ENCODE assay signal across 11 cellular contexts in genomic region chr9:125749951-125750655, GRCh38. TPM values are rescaled to one million over a fixed set of nuclear protein-coding genes. Genes with fewer than 3 reads are reported as not detected.
DNase-seq lines count a peak whose midpoint lies in the region; ATAC-seq, FAIRE-seq and TF ChIP-seq lines count a peak whose summit lies in the region.
"Had no signal": no experiment of that assay in that cellular context is flagged by ENCODE, and none has a peak within 500 bp of the region (broad histone marks: within the 10 kb centered on the region; RNA-seq: fewer than 3 reads in every experiment).

No MANE protein-coding gene starts in this region.

- H3K9ac ChIP-seq in K562 (ENCODE audit: insufficient read depth in 1 of 2, low read depth in 2 of 2, low read length in 2 of 2): no peak overlapping the region

- TF ChIP-seq RAD21 in K562 (CRISPR knock-in tag; conservative IDR thresholded peaks at IDR 0.05 in 1 of 2, IDR thresholded peaks at IDR 0.05 in 1 of 2): no peak

- H3K4me3 Mint-ChIP-seq in HFFc6: peak overlapping the region; percentile 91
- no peak overlapping the region for H3K4me3 Mint-ChIP-seq in Caco-2 (ENCODE audit: unreplicated experiment)

- no TSS peak for BruUV-seq in K562 (replicated peaks; lab: Mats Ljungman, UMichigan)
- no TSS peak for BruUV-seq in Caco-2 (replicated peaks; lab: Mats Ljungman, UMichigan)

- peaks cover 1% of the 10 kb centered on the region; the same call in 1 of the 2 replicates for H3K27me3 Mint-ChIP-seq in HFFc6 (ENCODE audit: insufficient read depth)
- H3K27me3 Mint-ChIP-seq in Caco-2 (ENCODE audit: insufficient read depth, unreplicated experiment): peaks cover 2% of the 10 kb centered on the region

- FAIRE-seq in K562 (lab: Jason Lieb, UNC): no peak
- FAIRE-seq: colon had no signal

- H2AFZ ChIP-seq in K562 (ENCODE audit: low read depth, low read length): no peak overlapping the region

- no peaks in the 10 kb centered on the region for H3K79me2 ChIP-seq in K562 (ENCODE audit: control insufficient read depth, insufficient read depth, low read length)

- H3K27ac ChIP-seq in AG04450 (ENCODE audit: low read depth, low read length) (no peak overlapping the region), K562 (ENCODE audit: extremely low read depth, low read depth, low read length) (no peak overlapping the region)

- H3K4me1 ChIP-seq in K562 (replicated peaks in 1 of 2; ENCODE audit: control insufficient read depth in 2 of 2, insufficient read depth in 2 of 2, low read length in 2 of 2) (peaks cover 8 to 26% of the 10 kb centered on the region in 2 experiments), Caco-2 (peaks cover 14% of the 10 kb centered on the region)

- in situ Hi-C loops in K562 (cut with MboI): no loop called here

- H3K9me3 ChIP-seq in AG04450 (ENCODE audit: control insufficient read depth, insufficient read depth, low read length) (no peaks in the 10 kb centered on the region; the same call in 1 of the 2 replicates), K562 (replicated peaks; ENCODE audit: control insufficient read depth, insufficient read depth, low read depth, low read length) (no peaks in the 10 kb centered on the region), Caco-2 (no peaks in the 10 kb centered on the region)

- intact Hi-C loops in K562 (cut with micrococcal nuclease): loop anchor here (5.0 to 10.0 kb wide), 2 partner anchors 43 to 75 kb away; partner anchors contain the start of gene MAPKAP1
- intact Hi-C loops in posterior vena cava (cut with DNase I): no loop called here
- intact Hi-C loops in Caco-2 (cut with micrococcal nuclease; ENCODE audit: unreplicated experiment): loop anchor here (10.0 kb wide), 1 partner anchor 395 kb away; no protein-coding TSS in a partner anchor

- WGBS in K562 (ENCODE audit: insufficient coverage, low coverage, missing lambda C conversion rate): 26% methylated on average over 4 of the region's 4 CpGs

- no peaks in the 10 kb centered on the region for H3K9me1 ChIP-seq in K562 (ENCODE audit: control insufficient read depth, insufficient read depth, low read length)

- CTCF ChIA-PET in AG04450 (lab: Charles Lee) (no interaction called here), K562 (lab: Yijun Ruan, JAX; ENCODE audit: low intra/inter-chr PET ratio) (no interaction called here), Caco-2 (lab: Charles Lee) (no interaction called here)

- TF ChIP-seq CTCF in AG04450 (IDR thresholded peaks at IDR 0.05; ENCODE audit: low read depth, low read length): no peak
- no peak for TF ChIP-seq CTCF in HFFc6 (IDR thresholded peaks at IDR 0.05)
- TF ChIP-seq CTCF in K562 (IDR thresholded peaks at IDR 0.05 in 2 of 3, conservative IDR thresholded peaks at IDR 0.05 in 1 of 3; ENCODE audit: insufficient read depth in 2 of 3, low read depth in 1 of 3, low read length in 3 of 3): no peak
- no peak for TF ChIP-seq CTCF in Caco-2 (IDR thresholded peaks at IDR 0.05; ENCODE audit: insufficient read depth in 1 of 2, low read depth in 1 of 2, low read length in 1 of 2, severe bottlenecking in 1 of 2, unreplicated experiment in 1 of 2)

- no peak for ATAC-seq in K562
- no peak for ATAC-seq in GM21367 (IDR thresholded peaks at IDR 0.05; ENCODE audit: unreplicated experiment)

- peak overlapping the region; percentile 91 for H3K27ac Mint-ChIP-seq in HFFc6
- H3K27ac Mint-ChIP-seq in Caco-2 (ENCODE audit: unreplicated experiment): no peak overlapping the region

- peaks cover 67% of the 10 kb centered on the region for H3K4me1 Mint-ChIP-seq in HFFc6 (ENCODE audit: low read depth)
- peaks cover 27% of the 10 kb centered on the region for H3K4me1 Mint-ChIP-seq in Caco-2 (ENCODE audit: low read depth, unreplicated experiment)

- DNase-seq in AG04450 (ENCODE audit: low read depth, low spot score) (peak; percentile 38), HFFc6 (no peak), K562 (ENCODE audit: extremely low read depth in 1 of 4, low spot score in 3 of 4) (no peak), medulla oblongata (ENCODE audit: extremely low spot score) (peak; percentile 41), hippocampal formation (lab: John Stamatoyannopoulos, UW) (no peak), posterior vena cava (ENCODE audit: low spot score) (no peak), Caco-2 (no peak)
- DNase-seq: GF-D8, NCI-H146 had no signal

- peaks cover 40% of the 10 kb centered on the region for H3K36me3 Mint-ChIP-seq in HFFc6 (ENCODE audit: low read depth)
- peaks cover 8% of the 10 kb centered on the region for H3K36me3 Mint-ChIP-seq in Caco-2 (ENCODE audit: insufficient read depth, unreplicated experiment)

- no peak overlapping the region for H3K4me2 ChIP-seq in K562 (ENCODE audit: insufficient read depth, low read length)

- peaks cover 7% of the 10 kb centered on the region; the same call in 1 of the 2 replicates for H4K20me1 ChIP-seq in K562 (replicated peaks; ENCODE audit: control insufficient read depth, insufficient read depth, low read length)

- H3K27me3 ChIP-seq in AG04450 (ENCODE audit: control insufficient read depth, insufficient read depth, low read length): no peaks in the 10 kb centered on the region
- peaks cover 25 to 26% of the 10 kb centered on the region in 2 experiments for H3K27me3 ChIP-seq in K562 (ENCODE audit: control insufficient read depth in 2 of 2, insufficient read depth in 2 of 2, low read length in 2 of 2)
- no peaks in the 10 kb centered on the region for H3K27me3 ChIP-seq in Caco-2 (replicated peaks; ENCODE audit: control insufficient read depth, insufficient read depth, low read length)

- TF ChIP-seq EP300 in K562 (IDR thresholded peaks at IDR 0.05; ENCODE audit: low read length): no peak

- peak overlapping the region; percentile 91 for H3K4me3 ChIP-seq in AG04450 (ENCODE audit: low read depth, low read length)
- H3K4me3 ChIP-seq in K562: no peak overlapping the region
- no peak overlapping the region for H3K4me3 ChIP-seq in Caco-2 (ENCODE audit: low read depth, low read length)

- H3K9me3 Mint-ChIP-seq in HFFc6 (no peaks in the 10 kb centered on the region), Caco-2 (ENCODE audit: unreplicated experiment) (no peaks in the 10 kb centered on the region)

- TF ChIP-seq POLR2A in K562 (conservative IDR thresholded peaks at IDR 0.05): no peak

- POLR2A ChIA-PET in AG04450 (lab: Yijun Ruan, JAX): interaction anchor here (1.5 kb wide), 1 partner anchor 43 kb away, joined by 4 read pairs; the partner anchor contains the start of gene MAPKAP1
- POLR2A ChIA-PET in K562 (lab: Yijun Ruan, JAX): interaction anchor here (0.6 to 2.0 kb wide), 3 partner anchors 9 to 59 kb away, joined by 3 to 10 read pairs (median 4); no protein-coding TSS in a partner anchor
- POLR2A ChIA-PET in Caco-2 (lab: Charles Lee): interaction anchor here (1.0 kb wide), 1 partner anchor 43 kb away, joined by 3 read pairs; the partner anchor contains the start of gene MAPKAP1

- H3K36me3 ChIP-seq in K562 (ENCODE audit: control insufficient read depth, insufficient read depth, low read length) (no peaks in the 10 kb centered on the region), Caco-2 (ENCODE audit: control insufficient read depth, insufficient read depth, low read length) (no peaks in the 10 kb centered on the region)

RNA-seq across cellular contexts. Expression of gene PBX3, which starts 2.9 kb away (rescaled TPM):
- polyA plus RNA-seq in AG04450 (2011; rRNA removed) (34.2 and 37.6 TPM in 2 replicates), K562 (2011; rRNA removed) (1.0 and 2.5 TPM in 2 replicates), K562 (2014; fragmentation: Illumina TruSeq; extraction: Trizol) (0.71 and 0.92 TPM in 2 replicates), K562 (2014; fragmentation: Nextera tagmentation; extraction: Ambion mirVana) (under 1 TPM; 0.14 to 0.21 TPM), K562 (2014; rRNA removed) (1.9 and 3.4 TPM in 2 replicates)
- polyA minus RNA-seq in AG04450 (2011; rRNA and poly(A)+ RNA removed): 37.5 and 45.9 TPM in 2 replicates
- 10 to 100 TPM; 32.2 to 44.3 (median 40.3) TPM for total RNA-seq in HFFc6 (2021; fragmentation: NEBNext Ultra II Directional; extraction: Animal tissue kit (Norgen Biotek cat#: 25700))
- total RNA-seq in K562 (2011; cell fraction: chromatin; rRNA removed; ENCODE audit: low replicate concordance): 2.8 and 5.5 TPM in 2 replicates
- 2.5 and 2.6 TPM in 2 replicates for total RNA-seq in K562 (2011; cell fraction: nucleolus; rRNA removed)
- 4.8 and 8.5 TPM in 2 replicates for total RNA-seq in K562 (2011; cell fraction: nucleoplasm; rRNA removed)
- total RNA-seq in K562 (2014; rRNA removed) (2.9 and 5.8 TPM in 2 replicates), K562 (2014; rRNA removed; fragmentation: Illumina TruSeq; extraction: Trizol) (0.91 and 1.3 TPM in 2 replicates), K562 (2015; rRNA removed; fragmentation: Illumina TruSeq; extraction: Trizol) (0.65 and 0.98 TPM in 2 replicates), K562 (2021) (1.8 and 3.1 TPM in 2 replicates), posterior vena cava (10 to 100 TPM; 36.0 to 54.0 TPM), Caco-2 (2022) (7.7 and 12.4 TPM in 2 replicates)
- 0.56 and 1.2 TPM in 2 replicates for polyA plus RNA-seq in K562 (2011; cell fraction: cytosol; rRNA removed)
- 1.4 and 3.8 TPM in 2 replicates for polyA plus RNA-seq in K562 (2011; cell fraction: nucleus; rRNA removed)
- polyA plus RNA-seq in K562 (2012): 0.91 and 1.1 TPM in 2 replicates
- polyA minus RNA-seq in K562 (2011; rRNA and poly(A)+ RNA removed): 2.6 and 4.6 TPM in 2 replicates
- 1.3 TPM in 1 of 2 replicates, not detected in the other for polyA minus RNA-seq in K562 (2011; cell fraction: cytosol; rRNA and poly(A)+ RNA removed)
- polyA minus RNA-seq in K562 (2011; cell fraction: nucleus; rRNA and poly(A)+ RNA removed): 9.2 and 13.7 TPM in 2 replicates

RNA-seq across cellular contexts. Expression of gene MAPKAP1, which starts 43.1 kb away (rescaled TPM):
- polyA plus RNA-seq in AG04450 (2011; rRNA removed) (128 and 140 TPM in 2 replicates), K562 (2011; rRNA removed) (68.6 and 82.1 TPM in 2 replicates), K562 (2014; fragmentation: Illumina TruSeq; extraction: Trizol) (61.8 and 80.4 TPM in 2 replicates), K562 (2014; fragmentation: Nextera tagmentation; extraction: Ambion mirVana) (1 to 10 TPM; 2.6 to 3.3 TPM), K562 (2014; rRNA removed) (61.1 and 63.8 TPM in 2 replicates)
- 81.5 and 94.8 TPM in 2 replicates for polyA minus RNA-seq in AG04450 (2011; rRNA and poly(A)+ RNA removed)
- 100 to 1,000 TPM; 115 to 167 (median 130) TPM for total RNA-seq in HFFc6 (2021; fragmentation: NEBNext Ultra II Directional; extraction: Animal tissue kit (Norgen Biotek cat#: 25700))
- total RNA-seq in K562 (2011; cell fraction: chromatin; rRNA removed; ENCODE audit: low replicate concordance): 75.9 and 114 TPM in 2 replicates
- 32.5 and 42.6 TPM in 2 replicates for total RNA-seq in K562 (2011; cell fraction: nucleolus; rRNA removed)
- 70.0 and 87.9 TPM in 2 replicates for total RNA-seq in K562 (2011; cell fraction: nucleoplasm; rRNA removed)
- total RNA-seq in K562 (2014; rRNA removed) (74.1 and 75.1 TPM in 2 replicates), K562 (2014; rRNA removed; fragmentation: Illumina TruSeq; extraction: Trizol) (55.3 and 59.6 TPM in 2 replicates), K562 (2015; rRNA removed; fragmentation: Illumina TruSeq; extraction: Trizol) (54.7 and 59.2 TPM in 2 replicates), K562 (2021) (68.1 and 74.3 TPM in 2 replicates), posterior vena cava (10 to 100 TPM; 56.1 to 62.2 TPM), Caco-2 (2022) (70.0 and 82.5 TPM in 2 replicates)
- polyA plus RNA-seq in K562 (2011; cell fraction: cytosol; rRNA removed): 52.1 and 65.5 TPM in 2 replicates
- 57.0 and 69.0 TPM in 2 replicates for polyA plus RNA-seq in K562 (2011; cell fraction: nucleus; rRNA removed)
- 50.6 and 60.4 TPM in 2 replicates for polyA plus RNA-seq in K562 (2012)
- 98.5 and 101 TPM in 2 replicates for polyA minus RNA-seq in K562 (2011; rRNA and poly(A)+ RNA removed)
- polyA minus RNA-seq in K562 (2011; cell fraction: cytosol; rRNA and poly(A)+ RNA removed): 20.9 and 21.3 TPM in 2 replicates
- 42.5 and 52.8 TPM in 2 replicates for polyA minus RNA-seq in K562 (2011; cell fraction: nucleus; rRNA and poly(A)+ RNA removed)

Comparison
In these comparisons a context has a peak if more than half of its experiments do, and no peak if none do; other contexts are left out.
1. DNase-seq: peak in AG04450 (single experiment) and medulla oblongata (single experiment); none in HFFc6 (single experiment), K562 (0 of 4), hippocampal formation (0 of 2), posterior vena cava (single experiment) and Caco-2 (0 of 2).
2. intact Hi-C loops: an anchor here in K562 (5.0 to 10.0 kb wide) and Caco-2 (10.0 kb wide); none called in posterior vena cava.